Comparison of ENCODE assay signal across 20 cellular contexts in genomic region chr10:89175821-89176220, GRCh38.
"Had no signal": no experiment of that assay in that cellular context is flagged by ENCODE, and none has a peak within 500 bp of the region (broad histone marks: within the 10 kb centered on the region; RNA-seq: fewer than 3 reads in every experiment).

No MANE protein-coding gene starts in this region.

- ATAC-seq: esophagus mucosa; left cardiac atrium; lower lobe of right lung; pancreas; right cardiac atrium; stimulated activated naive B cell treated with anti-CD40 and anti-IgM and Interleukin-4, amounts not matched to agents 10 μg/mL and 1 μg/mL and 100 μg/mL, for 72 hours; stimulated activated naive CD8-positive, alpha-beta T cell treated with anti-CD3 and anti-CD28 coated beads, Interleukin-15, amount 100 ng/mL, for 72 hours; upper lobe of right lung had no signal

- DNase-seq: cortex of kidney; dorsolateral prefrontal cortex; effector memory CD4-positive, alpha-beta T cell; foreskin melanocyte; head of caudate nucleus; kidney; left cardiac atrium; left ventricle myocardium inferior; lower lobe of right lung; naive B cell; occipital lobe; pancreas; right cardiac atrium; stimulated activated CD4-positive, alpha-beta T cell treated with anti-CD3 and anti-CD28 coated beads, Interleukin-2, amount 100 ng/mL, for 24 hours; stimulated activated CD4-positive, alpha-beta T cell treated with anti-CD3 and anti-CD28 coated beads, Interleukin-4, amount 100 ng/mL, for 4 hours; stimulated activated naive B cell treated with anti-CD40 and anti-IgM and Interleukin-4, amounts not matched to agents 10 μg/mL and 1 μg/mL and 100 μg/mL, for 72 hours; stimulated activated naive CD8-positive, alpha-beta T cell treated with anti-CD3 and anti-CD28 coated beads, Interleukin-15, amount 100 ng/mL, for 72 hours; testis; upper lobe of right lung had no signal
